ENCODE assay signal across 8 cellular contexts in genomic region chr4:1208266-1208961, GRCh38. TPM values are rescaled to one million over a fixed set of nuclear protein-coding genes. Genes with fewer than 3 reads are reported as not detected.
DNase-seq lines count a peak whose midpoint lies in the region; ATAC-seq and TF ChIP-seq lines count a peak whose summit lies in the region.

No MANE protein-coding gene starts in this region.

- no peak overlapping the region for H3K4me3 Mint-ChIP-seq in osteocyte (ENCODE audit: unreplicated experiment)

- in situ Hi-C loops in Panc1 (cut with HindIII; ENCODE audit: low pct_unique_long_range_greater_than_20kb, low sequenced_read_pairs): no loop called here

- POLR2A ChIA-PET in Panc1 (lab: Charles Lee): no interaction called here

- peaks cover 68% of the 10 kb centered on the region for H3K4me1 Mint-ChIP-seq in osteocyte (ENCODE audit: unreplicated experiment)

- H3K4me1 ChIP-seq in Panc1 (ENCODE audit: control insufficient read depth, insufficient read depth, low read length) (peaks cover 27% of the 10 kb centered on the region), esophagus squamous epithelium (peaks cover 44 to 99% (median 52%) of the 10 kb centered on the region in 3 donors)

- no peak for TF ChIP-seq POLR2A in esophagus squamous epithelium (IDR thresholded peaks at IDR 0.05)

- DNase-seq in Panc1 (ENCODE audit: low read depth, low spot score) (no peak), esophagus squamous epithelium (lab: John Stamatoyannopoulos, UW) (no peak), osteocyte (ENCODE audit: extremely low spot score, unreplicated experiment) (no peak), NCI-H526 (lab: John Stamatoyannopoulos, UW) (no peak), SW 1271 (lab: John Stamatoyannopoulos, UW) (no peak), hepatic stellate cell (ENCODE audit: low spot score) (no peak)

- H3K27me3 ChIP-seq in Panc1 (ENCODE audit: control insufficient read depth, insufficient read depth, low read length) (no peaks in the 10 kb centered on the region), esophagus squamous epithelium (no peaks in the 10 kb centered on the region)

- peaks cover 8% of the 10 kb centered on the region for H3K36me3 Mint-ChIP-seq in osteocyte (ENCODE audit: unreplicated experiment)

- intact Hi-C loops in Panc1 (cut with micrococcal nuclease; ENCODE audit: unreplicated experiment): no loop called here
- intact Hi-C loops in esophagus squamous epithelium (cut with DNase I): no loop called here

- WGBS in esophagus squamous epithelium, 2 donors: 67 to 78% methylated on average over 14 to 25 of the region's 37 CpGs

- no peaks in the 10 kb centered on the region for H3K9me3 ChIP-seq in Panc1 (ENCODE audit: control insufficient read depth, insufficient read depth, low read depth, low read length)
- no peaks in the 10 kb centered on the region for H3K9me3 ChIP-seq in esophagus squamous epithelium

- no peak for TF ChIP-seq CTCF in C4-2B (conservative IDR thresholded peaks at IDR 0.05)
- TF ChIP-seq CTCF in Panc1 (IDR thresholded peaks at IDR 0.05): no peak
- no peak for TF ChIP-seq CTCF in esophagus squamous epithelium (IDR thresholded peaks at IDR 0.05)
- no peak for TF ChIP-seq CTCF in osteocyte (IDR thresholded peaks at IDR 0.05)

- H3K36me3 ChIP-seq in Panc1 (ENCODE audit: control insufficient read depth, insufficient read depth, low read length) (no peaks in the 10 kb centered on the region), esophagus squamous epithelium (peaks cover 12 to 32% (median 14%) of the 10 kb centered on the region in 3 donors)

- no TSS peak for BruUV-seq in Panc1 (replicated peaks; lab: Mats Ljungman, UMichigan)

- no peaks in the 10 kb centered on the region for H3K9me3 Mint-ChIP-seq in osteocyte (ENCODE audit: unreplicated experiment)

- H3K27ac Mint-ChIP-seq in osteocyte (ENCODE audit: unreplicated experiment): peak overlapping the region; percentile 87

- CTCF ChIA-PET in Panc1 (lab: Charles Lee): no interaction called here

- ATAC-seq in Panc1: peak; percentile 28
- no peak for ATAC-seq in GM21528 (IDR thresholded peaks at IDR 0.05; ENCODE audit: low FRiP score, unreplicated experiment)

- H3K4me3 ChIP-seq in Panc1 (ENCODE audit: low read depth in 2 of 2, low read length in 2 of 2) (no peak overlapping the region), esophagus squamous epithelium (peak overlapping the region in 1 of 4 donors; percentile 19)

- H3K27ac ChIP-seq in C4-2B (peak overlapping the region; percentile 98), Panc1 (ENCODE audit: low read length) (peak overlapping the region; percentile 51), esophagus squamous epithelium (peak overlapping the region; percentile 36 to 85 (median 78))

- no peaks in the 10 kb centered on the region for H3K27me3 Mint-ChIP-seq in osteocyte (ENCODE audit: unreplicated experiment)

RNA-seq across cellular contexts. Expression of gene SPON2, which starts 36.0 kb away (rescaled TPM):
- total RNA-seq in Panc1 (2021; ENCODE audit: unreplicated experiment) (1.8 TPM), esophagus squamous epithelium (10 to 100 TPM; 14.5 to 53.4 (median 21.3) TPM), osteocyte (149 and 168 TPM in 2 replicates)
- polyA plus RNA-seq in Panc1 (2012; ENCODE audit: insufficient read length): 2.6 TPM

RNA-seq across cellular contexts. Expression of gene CTBP1, which starts 40.5 kb away (rescaled TPM):
- total RNA-seq in Panc1 (2021; ENCODE audit: unreplicated experiment): 157 TPM
- 337 TPM for polyA plus RNA-seq in Panc1 (2012; ENCODE audit: insufficient read length)
- 100 to 1,000 TPM in 3 of 4 donors, 10 to 100 TPM in 1; 72.2 to 121 (median 113) TPM for total RNA-seq in esophagus squamous epithelium
- 172 and 176 TPM in 2 replicates for total RNA-seq in osteocyte
